12 cellular contexts compared by ENCODE assay signal in genomic region chr10:3666525-3667302, GRCh38.
DNase-seq lines count a peak whose midpoint lies in the region; ATAC-seq, FAIRE-seq and TF ChIP-seq lines count a peak whose summit lies in the region.
"Had no signal": no experiment of that assay in that cellular context is flagged by ENCODE, and none has a peak within 500 bp of the region (broad histone marks: within the 10 kb centered on the region; RNA-seq: fewer than 3 reads in every experiment).

No MANE protein-coding gene starts in this region.

- no peak overlapping the region for H3K27ac ChIP-seq in CD4-positive, CD25-positive, alpha-beta regulatory T cell (ENCODE audit: insufficient read depth, low read length, poor library complexity, severe bottlenecking)
- peak overlapping the region; percentile 99 for H3K27ac ChIP-seq in PC-9
- no peak overlapping the region for H3K27ac ChIP-seq in neuronal stem cell (replicated peaks; ENCODE audit: low read length)
- H3K27ac ChIP-seq in prostate gland = no peak overlapping the region
- H3K27ac ChIP-seq: right lobe of liver, uterus, VCaP had no signal

- no peak overlapping the region for H3K9ac ChIP-seq in neuronal stem cell (ENCODE audit: low read depth, low read length, poor library complexity)

- H3K79me1 ChIP-seq in neuronal stem cell (ENCODE audit: low read depth, low read length) = no peaks in the 10 kb centered on the region

- peak overlapping the region; percentile 54 for H2AK5ac ChIP-seq in neuronal stem cell (ENCODE audit: low read depth, low read length)

- no peak overlapping the region for H3K4me2 ChIP-seq in PC-9
- H3K4me2 ChIP-seq in neuronal stem cell (ENCODE audit: insufficient read depth, low read length, poor library complexity, severe bottlenecking) = no peak overlapping the region

- no peaks in the 10 kb centered on the region for H3K9me2 ChIP-seq in PC-9 (ENCODE audit: insufficient read depth)

- H3K4me3 Mint-ChIP-seq in CD4-positive, CD25-positive, alpha-beta regulatory T cell = peak overlapping the region; percentile 63 to 90 (median 78)

- H2BK12ac ChIP-seq in neuronal stem cell (ENCODE audit: low read length) = peak overlapping the region; percentile 78

- H3K79me2 ChIP-seq in PC-9 (ENCODE audit: low read depth) = no peaks in the 10 kb centered on the region

- CTCF ChIA-PET in PC-9 (lab: Charles Lee) = no interaction called here

- H3K4me1 Mint-ChIP-seq in CD4-positive, CD25-positive, alpha-beta regulatory T cell = peaks cover 22 to 43% (median 31%) of the 10 kb centered on the region in 4 donors

- no peak for TF ChIP-seq POLR2A in prostate gland (IDR thresholded peaks at IDR 0.05)

- peak overlapping the region; percentile 52 for H3K23ac ChIP-seq in neuronal stem cell (ENCODE audit: low read depth, low read length, poor library complexity)

- no peak overlapping the region for H2BK5ac ChIP-seq in neuronal stem cell (ENCODE audit: low read length)

- H3K9me3 ChIP-seq in CD4-positive, CD25-positive, alpha-beta regulatory T cell (ENCODE audit: control insufficient read depth in 2 of 2, low read length in 2 of 2) = no peaks in the 10 kb centered on the region
- H3K9me3 ChIP-seq in PC-9 (ENCODE audit: insufficient read depth, low read depth) (no peaks in the 10 kb centered on the region), neuronal stem cell (replicated peaks in 1 of 2; ENCODE audit: control insufficient read depth in 2 of 2, insufficient read depth in 1 of 2, low read depth in 1 of 2, low read length in 2 of 2) (peaks cover 0 to 2% of the 10 kb centered on the region in 2 donors), prostate gland (no peaks in the 10 kb centered on the region)
- H3K9me3 ChIP-seq: right lobe of liver, uterus had no signal

- peak in 1 of 3 donors; percentile 44 for DNase-seq in CD4-positive, CD25-positive, alpha-beta regulatory T cell
- DNase-seq in PC-9 (no peak), neuronal stem cell (ENCODE audit: low spot score) (no peak), RCC 7860 (ENCODE audit: low spot score) (no peak), prostate gland (ENCODE audit: low spot score) (no peak), germinal center (ENCODE audit: low spot score) (no peak)
- DNase-seq in activated T-helper 9 cell treated with anti-CD3 and anti-CD28 coated beads, Interleukin-2, amount 50 U/mL, for 16 hours (ENCODE audit: low read depth) = peak; percentile 28
- DNase-seq: right lobe of liver, uterus had no signal

- no peak overlapping the region for H2BK120ac ChIP-seq in neuronal stem cell (ENCODE audit: low read depth, low read length)

- H3K36me3 ChIP-seq in CD4-positive, CD25-positive, alpha-beta regulatory T cell (ENCODE audit: control insufficient read depth, insufficient read depth, low read length) = no peaks in the 10 kb centered on the region
- H3K36me3 ChIP-seq in PC-9 (ENCODE audit: low read depth) (no peaks in the 10 kb centered on the region), neuronal stem cell (replicated peaks in 1 of 2; ENCODE audit: control insufficient read depth in 2 of 2, insufficient read depth in 2 of 2, low read length in 2 of 2) (no peaks in the 10 kb centered on the region), prostate gland (no peaks in the 10 kb centered on the region)
- H3K36me3 ChIP-seq: right lobe of liver, uterus had no signal

- H2AFZ ChIP-seq in PC-9 = no peak overlapping the region
- no peak overlapping the region for H2AFZ ChIP-seq in neuronal stem cell (ENCODE audit: low read length)

- H4K8ac ChIP-seq in neuronal stem cell (ENCODE audit: low read depth, low read length) = no peak overlapping the region

- H4K20me1 ChIP-seq in PC-9 (ENCODE audit: insufficient read depth) = no peaks in the 10 kb centered on the region

- H2BK15ac ChIP-seq in neuronal stem cell (ENCODE audit: low read length) = no peak overlapping the region

- no peak overlapping the region for H3K14ac ChIP-seq in neuronal stem cell (ENCODE audit: low read length)

- FAIRE-seq in RCC 7860 (lab: Jason Lieb, UNC) = no peak

- H3K9me3 Mint-ChIP-seq in CD4-positive, CD25-positive, alpha-beta regulatory T cell = peaks cover 0 to 3% (median 0%) of the 10 kb centered on the region in 7 donors

- no peak overlapping the region for H3K4ac ChIP-seq in neuronal stem cell (ENCODE audit: low read length)

- no peaks in the 10 kb centered on the region for H3K36me3 Mint-ChIP-seq in CD4-positive, CD25-positive, alpha-beta regulatory T cell

- BruUV-seq in PC-9 (replicated peaks; lab: Mats Ljungman, UMichigan) = no TSS peak

- peaks cover 27% of the 10 kb centered on the region for H3F3A ChIP-seq in PC-9 (ENCODE audit: insufficient read depth, low read depth)

- POLR2A ChIA-PET in PC-9 (lab: Charles Lee; ENCODE audit: unreplicated experiment) = no interaction called here

- no peak for ATAC-seq in CD4-positive, CD25-positive, alpha-beta regulatory T cell (ENCODE audit: low read depth in 2 of 2)
- ATAC-seq in HG02798 (IDR thresholded peaks at IDR 0.05; ENCODE audit: poor library complexity, unreplicated experiment) = no peak
- ATAC-seq: right lobe of liver had no signal

- no peak overlapping the region for H4K91ac ChIP-seq in neuronal stem cell (ENCODE audit: low read depth, low read length, poor library complexity)

- no CpG with 5 or more reads among the region's 14 CpGs for WGBS in neuronal stem cell (ENCODE audit: extremely low coverage in 2 of 2, insufficient read length in 2 of 2, insufficient replicate concordance in 1 of 2), 2 donors
- WGBS in prostate gland = 83% methylated on average over 14 of the region's 14 CpGs

- peak overlapping the region; percentile 72 to 96 (median 94) for H3K27ac Mint-ChIP-seq in CD4-positive, CD25-positive, alpha-beta regulatory T cell

- H3K18ac ChIP-seq in neuronal stem cell (ENCODE audit: low read length) = peak overlapping the region; percentile 19

- TF ChIP-seq CTCF in PC-9 (conservative IDR thresholded peaks at IDR 0.05) (no peak), prostate gland (IDR thresholded peaks at IDR 0.05) (no peak)

- peaks cover 38% of the 10 kb centered on the region for H3K4me1 ChIP-seq in CD4-positive, CD25-positive, alpha-beta regulatory T cell (ENCODE audit: control insufficient read depth, insufficient read depth, low read length, poor library complexity, severe bottlenecking)
- H3K4me1 ChIP-seq in PC-9 (replicated peaks; ENCODE audit: insufficient read depth) (peaks cover 23% of the 10 kb centered on the region), neuronal stem cell (ENCODE audit: control insufficient read depth in 2 of 2, insufficient read depth in 1 of 2, low read depth in 1 of 2, low read length in 2 of 2) (peaks cover 0 to 4% of the 10 kb centered on the region in 2 donors), prostate gland (replicated peaks) (no peaks in the 10 kb centered on the region)
- H3K4me1 ChIP-seq: right lobe of liver, uterus had no signal

- intact Hi-C loops in PC-9 (cut with micrococcal nuclease; ENCODE audit: unreplicated experiment) = loop anchor here (5.0 kb wide), 2 partner anchors 44 to 96 kb away; no protein-coding TSS in a partner anchor
- intact Hi-C loops in prostate gland (cut with DNase I) = no loop called here

- H3K27me3 Mint-ChIP-seq in CD4-positive, CD25-positive, alpha-beta regulatory T cell = peaks cover 4% of the 10 kb centered on the region

- peak overlapping the region; percentile 82 for H3K4me3 ChIP-seq in CD4-positive, CD25-positive, alpha-beta regulatory T cell (ENCODE audit: low read depth, low read length)
- H3K4me3 ChIP-seq in PC-9 (no peak overlapping the region), neuronal stem cell (ENCODE audit: low read length in 2 of 2) (no peak overlapping the region), prostate gland (no peak overlapping the region)
- H3K4me3 ChIP-seq: dorsolateral prefrontal cortex, right lobe of liver, uterus had no signal

- no peaks in the 10 kb centered on the region for H3K27me3 ChIP-seq in CD4-positive, CD25-positive, alpha-beta regulatory T cell (ENCODE audit: control insufficient read depth, insufficient read depth, low read length)
- H3K27me3 ChIP-seq in PC-9 (ENCODE audit: insufficient read depth, low read depth) (no peaks in the 10 kb centered on the region), neuronal stem cell (ENCODE audit: control insufficient read depth in 3 of 3, insufficient read depth in 3 of 3, low read depth in 1 of 3, low read length in 3 of 3) (no peaks in the 10 kb centered on the region), prostate gland (replicated peaks; ENCODE audit: insufficient read depth) (no peaks in the 10 kb centered on the region)
- H3K27me3 ChIP-seq: dorsolateral prefrontal cortex, right lobe of liver, uterus had no signal
